In genomic region chr12:22275847-22276246, GRCh38 we compare ENCODE assay signal across 1 cellular context.
A peak's percentile ranks its signal among the peaks of the same experiment; 100 is the strongest.
TF ChIP-seq lines count a peak whose summit lies in the region.

No MANE protein-coding gene starts in this region.

TF ChIP-seq in IMR-90, 13 proteins besides CTCF, POLR2A, EP300 and RAD21 (continued from another document):
- TF ChIP-seq BHLHE40 (IDR thresholded peaks at IDR 0.05; ENCODE audit: low read depth, low read length) = peak; percentile 32; the same call in 1 of the 2 replicates
- peak; percentile 76 for TF ChIP-seq CEBPB (IDR thresholded peaks at IDR 0.05; ENCODE audit: low read depth, low read length)
- TF ChIP-seq FOS (IDR thresholded peaks at IDR 0.05; ENCODE audit: low read depth, low read length) = peak; percentile 75
